In the genomic region with DNA sequence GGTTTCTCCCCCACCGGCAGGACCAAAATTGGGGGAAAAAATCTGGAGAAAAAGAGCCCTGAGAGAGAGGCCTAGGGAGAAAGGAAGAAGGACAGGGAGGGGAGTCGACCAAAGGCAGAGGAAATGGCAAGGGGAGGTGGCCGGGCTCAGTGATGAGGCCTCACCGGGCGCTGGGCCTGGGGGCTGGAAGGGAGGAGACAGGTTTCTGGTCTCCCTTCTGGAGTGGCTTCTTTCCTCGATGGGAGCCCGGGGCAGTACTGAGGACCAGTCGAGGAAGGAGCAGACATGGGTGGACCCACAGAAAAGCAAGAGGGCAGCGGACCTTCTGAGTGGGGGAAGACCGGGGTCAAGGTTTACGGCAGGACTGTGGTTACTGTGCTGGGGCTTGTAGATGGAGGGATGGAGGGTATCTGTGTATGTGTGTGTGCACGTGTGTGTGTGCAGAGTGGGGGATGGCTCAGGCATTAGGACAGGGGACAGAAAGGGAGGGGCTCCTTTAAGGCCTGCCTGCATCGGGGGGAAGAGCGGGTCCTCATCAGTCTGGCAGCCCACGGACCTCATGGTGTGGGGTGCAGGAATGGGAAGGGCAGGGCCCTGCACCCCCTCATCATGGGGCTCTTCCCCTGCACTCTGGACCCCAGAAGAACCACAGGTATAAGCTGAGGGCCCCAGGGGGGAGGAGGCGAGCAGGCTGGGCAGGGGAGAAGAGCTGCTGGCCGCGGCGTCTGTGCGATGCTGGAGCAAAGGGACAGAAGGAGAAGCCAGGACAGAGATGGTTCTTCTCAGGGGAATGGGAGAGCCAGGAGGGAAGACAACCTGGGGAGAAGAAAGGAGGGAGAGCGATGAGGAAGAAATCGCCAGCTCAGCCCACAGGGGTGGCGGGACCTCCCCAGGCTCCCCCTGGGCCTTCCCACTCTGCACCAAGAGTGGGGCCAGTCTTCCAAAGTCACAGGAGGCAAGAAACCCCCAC, we compare ENCODE assay signal across 1 cellular context.
TF ChIP-seq lines count a peak whose summit lies in the region.

No MANE protein-coding gene starts in this region.

TF ChIP-seq in WTC11, 78 proteins besides CTCF, POLR2A, EP300 and RAD21:
- TF ChIP-seq, protein P1, sequence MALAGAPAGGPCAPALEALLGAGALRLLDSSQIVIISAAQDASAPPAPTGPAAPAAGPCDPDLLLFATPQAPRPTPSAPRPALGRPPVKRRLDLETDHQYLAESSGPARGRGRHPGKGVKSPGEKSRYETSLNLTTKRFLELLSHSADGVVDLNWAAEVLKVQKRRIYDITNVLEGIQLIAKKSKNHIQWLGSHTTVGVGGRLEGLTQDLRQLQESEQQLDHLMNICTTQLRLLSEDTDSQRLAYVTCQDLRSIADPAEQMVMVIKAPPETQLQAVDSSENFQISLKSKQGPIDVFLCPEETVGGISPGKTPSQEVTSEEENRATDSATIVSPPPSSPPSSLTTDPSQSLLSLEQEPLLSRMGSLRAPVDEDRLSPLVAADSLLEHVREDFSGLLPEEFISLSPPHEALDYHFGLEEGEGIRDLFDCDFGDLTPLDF (CRISPR knock-in tag; IDR thresholded peaks at IDR 0.05): no peak
- TF ChIP-seq ELF4 (CRISPR knock-in tag; IDR thresholded peaks at IDR 0.05; ENCODE audit: low read depth) (no peak), FOXK1 (CRISPR knock-in tag; IDR thresholded peaks at IDR 0.05) (no peak)
- TF ChIP-seq, protein P2, sequence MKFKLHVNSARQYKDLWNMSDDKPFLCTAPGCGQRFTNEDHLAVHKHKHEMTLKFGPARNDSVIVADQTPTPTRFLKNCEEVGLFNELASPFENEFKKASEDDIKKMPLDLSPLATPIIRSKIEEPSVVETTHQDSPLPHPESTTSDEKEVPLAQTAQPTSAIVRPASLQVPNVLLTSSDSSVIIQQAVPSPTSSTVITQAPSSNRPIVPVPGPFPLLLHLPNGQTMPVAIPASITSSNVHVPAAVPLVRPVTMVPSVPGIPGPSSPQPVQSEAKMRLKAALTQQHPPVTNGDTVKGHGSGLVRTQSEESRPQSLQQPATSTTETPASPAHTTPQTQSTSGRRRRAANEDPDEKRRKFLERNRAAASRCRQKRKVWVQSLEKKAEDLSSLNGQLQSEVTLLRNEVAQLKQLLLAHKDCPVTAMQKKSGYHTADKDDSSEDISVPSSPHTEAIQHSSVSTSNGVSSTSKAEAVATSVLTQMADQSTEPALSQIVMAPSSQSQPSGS (CRISPR knock-in tag; IDR thresholded peaks at IDR 0.05; ENCODE audit: borderline replicate concordance, low read depth): no peak
- TF ChIP-seq, protein P3, sequence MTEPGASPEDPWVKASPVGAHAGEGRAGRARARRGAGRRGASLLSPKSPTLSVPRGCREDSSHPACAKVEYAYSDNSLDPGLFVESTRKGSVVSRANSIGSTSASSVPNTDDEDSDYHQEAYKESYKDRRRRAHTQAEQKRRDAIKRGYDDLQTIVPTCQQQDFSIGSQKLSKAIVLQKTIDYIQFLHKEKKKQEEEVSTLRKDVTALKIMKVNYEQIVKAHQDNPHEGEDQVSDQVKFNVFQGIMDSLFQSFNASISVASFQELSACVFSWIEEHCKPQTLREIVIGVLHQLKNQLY (CRISPR knock-in tag; IDR thresholded peaks at IDR 0.05): no peak
- TF ChIP-seq, protein P4, sequence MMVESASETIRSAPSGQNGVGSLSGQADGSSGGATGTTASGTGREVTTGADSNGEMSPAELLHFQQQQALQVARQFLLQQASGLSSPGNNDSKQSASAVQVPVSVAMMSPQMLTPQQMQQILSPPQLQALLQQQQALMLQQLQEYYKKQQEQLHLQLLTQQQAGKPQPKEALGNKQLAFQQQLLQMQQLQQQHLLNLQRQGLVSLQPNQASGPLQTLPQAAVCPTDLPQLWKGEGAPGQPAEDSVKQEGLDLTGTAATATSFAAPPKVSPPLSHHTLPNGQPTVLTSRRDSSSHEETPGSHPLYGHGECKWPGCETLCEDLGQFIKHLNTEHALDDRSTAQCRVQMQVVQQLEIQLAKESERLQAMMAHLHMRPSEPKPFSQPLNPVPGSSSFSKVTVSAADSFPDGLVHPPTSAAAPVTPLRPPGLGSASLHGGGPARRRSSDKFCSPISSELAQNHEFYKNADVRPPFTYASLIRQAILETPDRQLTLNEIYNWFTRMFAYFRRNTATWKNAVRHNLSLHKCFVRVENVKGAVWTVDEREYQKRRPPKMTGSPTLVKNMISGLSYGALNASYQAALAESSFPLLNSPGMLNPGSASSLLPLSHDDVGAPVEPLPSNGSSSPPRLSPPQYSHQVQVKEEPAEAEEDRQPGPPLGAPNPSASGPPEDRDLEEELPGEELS (CRISPR knock-in tag; IDR thresholded peaks at IDR 0.05): no peak
TF ChIP-seq in WTC11: peak in this region for 0.
